In the genomic region with DNA sequence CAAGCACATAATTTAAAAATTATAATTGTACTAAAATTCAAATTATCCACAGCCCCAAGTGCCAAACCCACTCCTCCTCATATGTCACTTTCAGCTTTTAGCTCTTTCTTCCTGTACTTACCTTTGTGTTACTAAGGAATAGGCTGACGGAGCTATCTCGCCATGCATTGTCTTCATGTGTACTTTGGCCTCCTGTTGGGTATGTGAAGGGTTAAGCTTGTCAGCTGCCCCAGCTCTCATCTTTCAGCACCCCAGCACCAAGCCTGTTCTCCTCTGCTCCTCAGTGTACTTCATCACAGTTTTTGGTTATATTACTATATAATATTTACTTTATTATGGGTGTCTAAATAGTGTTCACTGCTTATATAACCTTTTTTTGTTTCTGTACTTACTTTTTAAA, we compare ENCODE assay signal across 17 cellular contexts. TPM values are rescaled to one million over a fixed set of nuclear protein-coding genes. Genes with fewer than 3 reads are reported as not detected.
DNase-seq lines count a peak whose midpoint lies in the region; ATAC-seq, FAIRE-seq and TF ChIP-seq lines count a peak whose summit lies in the region.
"Had no signal": no experiment of that assay in that cellular context is flagged by ENCODE, and none has a peak within 500 bp of the region (broad histone marks: within the 10 kb centered on the region; RNA-seq: fewer than 3 reads in every experiment).

No MANE protein-coding gene starts in this region.

- H3K23ac ChIP-seq in mesenchymal stem cell (ENCODE audit: low read length in 2 of 2), result no peak overlapping the region

- no peaks in the 10 kb centered on the region for H3K9me3 ChIP-seq in T-helper 17 cell (ENCODE audit: control insufficient read depth, low read length, poor library complexity, severe bottlenecking)
- no peaks in the 10 kb centered on the region for H3K9me3 ChIP-seq in mesenchymal stem cell (ENCODE audit: control insufficient read depth, low read length)
- no peaks in the 10 kb centered on the region for H3K9me3 ChIP-seq in kidney (ENCODE audit: control insufficient read depth in 1 of 2, low read length in 2 of 2)
- H3K9me3 ChIP-seq: Caco-2 had no signal

- H4K91ac ChIP-seq in mesenchymal stem cell (ENCODE audit: low read length), result no peak overlapping the region

- H4K8ac ChIP-seq in mesenchymal stem cell (ENCODE audit: low read length), result no peak overlapping the region

- peak overlapping the region; percentile 23 for H2BK15ac ChIP-seq in mesenchymal stem cell (ENCODE audit: low read depth, poor library complexity, severe bottlenecking)

- no peak for FAIRE-seq in kidney (lab: Jason Lieb, UNC)
- FAIRE-seq: H1 had no signal

- no peak overlapping the region for H2AFZ ChIP-seq in mesenchymal stem cell (ENCODE audit: low read depth, low read length)

- no peaks in the 10 kb centered on the region for H3K27me3 Mint-ChIP-seq in activated CD4-positive, alpha-beta T cell treated with anti-CD3 and anti-CD28 coated beads, Interleukin-2, amount 10 ng/mL, durations not matched to agents 24 days and 14 days
- no peaks in the 10 kb centered on the region for H3K27me3 Mint-ChIP-seq in T-helper 17 cell

- H3K36me3 ChIP-seq in mesenchymal stem cell (ENCODE audit: control insufficient read depth in 1 of 2, insufficient read depth in 2 of 2, low read depth in 1 of 2, low read length in 2 of 2) (peaks cover 11 to 85% of the 10 kb centered on the region in 2 experiments), kidney (ENCODE audit: control insufficient read depth in 1 of 2, insufficient read depth in 2 of 2, low read length in 2 of 2) (peaks cover 22 to 27% of the 10 kb centered on the region in 2 donors)

- intact Hi-C loops in activated CD4-positive, alpha-beta T cell treated with anti-CD3 and anti-CD28 coated beads, Interleukin-2, amount 10 ng/mL, durations not matched to agents 24 days and 14 days (cut with micrococcal nuclease), result no loop called here
- intact Hi-C loops in kidney (cut with DNase I), result no loop called here

- no peaks in the 10 kb centered on the region for H3K27me3 ChIP-seq in mesenchymal stem cell (ENCODE audit: control insufficient read depth in 1 of 2, insufficient read depth in 1 of 2, low read length in 2 of 2)
- H3K27me3 ChIP-seq: BLaER1 treated with 17β-estradiol and CSF1 and Interleukin-3, amounts not matched to agents 10 nM and 100 nM had no signal

- no peak overlapping the region for H2BK120ac ChIP-seq in mesenchymal stem cell (ENCODE audit: low read depth, low read length)

- no peak overlapping the region for H3K27ac Mint-ChIP-seq in activated CD4-positive, alpha-beta T cell treated with anti-CD3 and anti-CD28 coated beads, Interleukin-2, amount 10 ng/mL, durations not matched to agents 24 days and 14 days
- H3K27ac Mint-ChIP-seq in T-helper 17 cell, result peak overlapping the region; percentile 89

- 100% methylated on average over 1 of the region's 2 CpGs for WGBS in mesenchymal stem cell

- H3K4ac ChIP-seq in mesenchymal stem cell (ENCODE audit: low read depth in 1 of 2, low read length in 2 of 2), result no peak overlapping the region

- peaks cover 7% of the 10 kb centered on the region for H3K79me1 ChIP-seq in mesenchymal stem cell (replicated peaks; ENCODE audit: low read length, poor library complexity, severe bottlenecking)

- H3K4me1 Mint-ChIP-seq in activated CD4-positive, alpha-beta T cell treated with anti-CD3 and anti-CD28 coated beads, Interleukin-2, amount 10 ng/mL, durations not matched to agents 24 days and 14 days, result peaks cover 33% of the 10 kb centered on the region
- peaks cover 52% of the 10 kb centered on the region for H3K4me1 Mint-ChIP-seq in T-helper 17 cell

- CTCF ChIA-PET in RWPE1 (lab: Yijun Ruan, JAX), result no interaction called here

- H3K27ac ChIP-seq in mesenchymal stem cell (ENCODE audit: low read length, poor library complexity, severe bottlenecking) (no peak overlapping the region), RWPE1 (no peak overlapping the region), kidney (ENCODE audit: low read depth in 2 of 2, low read length in 2 of 2) (no peak overlapping the region)
- H3K27ac ChIP-seq: BLaER1 treated with 17β-estradiol and CSF1 and Interleukin-3, amounts not matched to agents 10 nM and 100 nM had no signal

- H3K4me1 ChIP-seq in mesenchymal stem cell (ENCODE audit: control insufficient read depth, insufficient read depth, low read depth, low read length) (no peaks in the 10 kb centered on the region), kidney (ENCODE audit: control insufficient read depth in 1 of 2, insufficient read depth in 1 of 2, low read depth in 1 of 2, low read length in 2 of 2) (no peaks in the 10 kb centered on the region)
- H3K4me1 ChIP-seq: Caco-2 had no signal

- DNase-seq in activated CD4-positive, alpha-beta T cell treated with anti-CD3 and anti-CD28 coated beads, Interleukin-2, amount 10 ng/mL, durations not matched to agents 24 days and 14 days, result peak; percentile 45
- no peak for DNase-seq in activated CD4-positive, alpha-beta T cell treated with anti-CD3 and anti-CD28 coated beads for 48 hours
- DNase-seq in T-helper 17 cell, result no peak
- no peak for DNase-seq in mesenchymal stem cell
- no peak for DNase-seq in RWPE1 (ENCODE audit: low spot score)
- no peak for DNase-seq in kidney
- no peak for DNase-seq in amygdala (lab: John Stamatoyannopoulos, UW)
- DNase-seq: Caco-2, EL, NCI-H1048, NCI-H1436 treated with DMSO at 0.1 percent for 48 hours, NCI-H2081 treated with DMSO at 0.1 percent for 48 hours, NCI-H2227 treated with DMSO at 0.1 percent for 48 hours, NCI-H524, SHP77 treated with DMSO at 0.1 percent for 48 hours had no signal

- H2BK12ac ChIP-seq in mesenchymal stem cell (ENCODE audit: low read length in 2 of 2), result no peak overlapping the region

- no peak for ATAC-seq in T-helper 17 cell

- no peak overlapping the region for H3K14ac ChIP-seq in mesenchymal stem cell (ENCODE audit: low read length in 2 of 2)

- H2AK5ac ChIP-seq in mesenchymal stem cell (ENCODE audit: low read length, severe bottlenecking), result no peak overlapping the region

- no peaks in the 10 kb centered on the region for H3K9me3 Mint-ChIP-seq in activated CD4-positive, alpha-beta T cell treated with anti-CD3 and anti-CD28 coated beads, Interleukin-2, amount 10 ng/mL, durations not matched to agents 24 days and 14 days

- POLR2A ChIA-PET in RWPE1 (lab: Yijun Ruan, JAX; ENCODE audit: low non-redundant PET), result no interaction called here

- H3K4me3 Mint-ChIP-seq in activated CD4-positive, alpha-beta T cell treated with anti-CD3 and anti-CD28 coated beads, Interleukin-2, amount 10 ng/mL, durations not matched to agents 24 days and 14 days, result no peak overlapping the region
- H3K4me3 Mint-ChIP-seq in T-helper 17 cell, result peak overlapping the region; percentile 49

- H3K9ac ChIP-seq in mesenchymal stem cell (ENCODE audit: low read length) (no peak overlapping the region), kidney (ENCODE audit: low read length in 2 of 2) (no peak overlapping the region)
- H3K9ac ChIP-seq: BLaER1 treated with 17β-estradiol and CSF1 and Interleukin-3, amounts not matched to agents 10 nM and 100 nM had no signal

- no peak overlapping the region for H3K18ac ChIP-seq in mesenchymal stem cell (ENCODE audit: low read depth in 1 of 2, low read length in 2 of 2)

- H3K36me3 Mint-ChIP-seq in activated CD4-positive, alpha-beta T cell treated with anti-CD3 and anti-CD28 coated beads, Interleukin-2, amount 10 ng/mL, durations not matched to agents 24 days and 14 days (ENCODE audit: low read depth), result peaks cover 67% of the 10 kb centered on the region
- peaks cover 20% of the 10 kb centered on the region for H3K36me3 Mint-ChIP-seq in T-helper 17 cell (ENCODE audit: low read depth)

- H3K4me2 ChIP-seq in mesenchymal stem cell (ENCODE audit: low read length, poor library complexity, severe bottlenecking), result no peak overlapping the region
- H3K4me2 ChIP-seq: BLaER1 treated with 17β-estradiol and CSF1 and Interleukin-3, amounts not matched to agents 10 nM and 100 nM had no signal

- H3K4me3 ChIP-seq in mesenchymal stem cell (ENCODE audit: insufficient read depth in 1 of 2, low read depth in 1 of 2, low read length in 2 of 2) (no peak overlapping the region), kidney (ENCODE audit: low read length in 2 of 2) (no peak overlapping the region)
- H3K4me3 ChIP-seq: BLaER1 treated with 17β-estradiol and CSF1 and Interleukin-3, amounts not matched to agents 10 nM and 100 nM had no signal

- no peak overlapping the region for H2BK5ac ChIP-seq in mesenchymal stem cell (ENCODE audit: low read depth, low read length, poor library complexity, severe bottlenecking)

- TF ChIP-seq CTCF in RWPE1 (conservative IDR thresholded peaks at IDR 0.05; ENCODE audit: low read depth) (no peak), kidney (IDR thresholded peaks at IDR 0.05; ENCODE audit: borderline replicate concordance, extremely low read depth, insufficient read depth) (no peak)

RNA-seq across cellular contexts. Expression of a gene that starts 46.2 kb away (rescaled TPM):
- 41.5 and 42.4 TPM in 2 replicates for total RNA-seq in activated CD4-positive, alpha-beta T cell treated with anti-CD3 and anti-CD28 coated beads, Interleukin-2, amount 10 ng/mL, durations not matched to agents 24 days and 14 days
- total RNA-seq in T-helper 17 cell (10 to 100 TPM; 85.2 to 95.1 TPM), kidney (52.7 TPM)
- 35.9 TPM for polyA plus RNA-seq in mesenchymal stem cell (2013, experiment 1 of 2)
- polyA plus RNA-seq in mesenchymal stem cell (2013, experiment 2 of 2), result 36.4 TPM
- 42.8 TPM for polyA plus RNA-seq in kidney (ENCODE audit: insufficient read depth, low read depth, low replicate concordance)

RNA-seq across cellular contexts. Expression of a gene that starts 46.5 kb away (rescaled TPM):
- 6.6 and 7.2 TPM in 2 replicates for total RNA-seq in activated CD4-positive, alpha-beta T cell treated with anti-CD3 and anti-CD28 coated beads, Interleukin-2, amount 10 ng/mL, durations not matched to agents 24 days and 14 days
- total RNA-seq in T-helper 17 cell (10 to 100 TPM; 56.7 to 70.0 TPM), kidney (42.3 TPM)
- polyA plus RNA-seq in mesenchymal stem cell (2013, experiment 1 of 2), result 16.4 TPM
- 16.6 TPM for polyA plus RNA-seq in mesenchymal stem cell (2013, experiment 2 of 2)
- 67.8 TPM for polyA plus RNA-seq in kidney (ENCODE audit: insufficient read depth, low read depth, low replicate concordance)
